In genomic region chr18:30601541-30601940, GRCh38 we compare ENCODE assay signal across 8 cellular contexts.
"Had no signal": no experiment of that assay in that cellular context is flagged by ENCODE, and none has a peak within 500 bp of the region (broad histone marks: within the 10 kb centered on the region; RNA-seq: fewer than 3 reads in every experiment).

No MANE protein-coding gene starts in this region.

- H3K4me3 ChIP-seq: GM12878 had no signal

- DNase-seq: GDM1, GF-D8 had no signal

- ATAC-seq: GM12878 had no signal

- FAIRE-seq: G401.6, GM12878, GM12891, GM12892, GM18507, GM19239 had no signal
